8 cellular contexts compared by ENCODE assay signal in genomic region chr5:150066901-150067396, GRCh38.
DNase-seq lines count a peak whose midpoint lies in the region; ATAC-seq and TF ChIP-seq lines count a peak whose summit lies in the region.

No MANE protein-coding gene starts in this region.

- H3K4me3 ChIP-seq in AG10803 (ENCODE audit: low read length), result no peak overlapping the region
- H3K4me3 ChIP-seq in fibroblast of mammary gland (ENCODE audit: control insufficient read depth, low read depth, low read length), result no peak overlapping the region

- ATAC-seq in GM21529 (IDR thresholded peaks at IDR 0.05; ENCODE audit: unreplicated experiment) (peak; percentile 66), HG03521 (IDR thresholded peaks at IDR 0.05; ENCODE audit: unreplicated experiment) (no peak), HG02973 (IDR thresholded peaks at IDR 0.05; ENCODE audit: unreplicated experiment) (no peak)

- peak; percentile 77 for DNase-seq in AG10803 (ENCODE audit: low read depth)
- peak; percentile 31 for DNase-seq in RKO (ENCODE audit: low spot score)
- peak; percentile 85 for DNase-seq in fibroblast of mammary gland (ENCODE audit: low read depth)
- no peak for DNase-seq in NCI-H510A (lab: John Stamatoyannopoulos, UW)
- DNase-seq in D341Med (ENCODE audit: low spot score), result no peak

- TF ChIP-seq CTCF in AG10803 (conservative IDR thresholded peaks at IDR 0.05; ENCODE audit: low read length), result no peak
- TF ChIP-seq CTCF in fibroblast of mammary gland (conservative IDR thresholded peaks at IDR 0.05; ENCODE audit: control insufficient read depth, insufficient read depth, low read depth, low read length), result no peak

Comparison
In these comparisons a context has a peak if more than half of its experiments do, and no peak if none do; other contexts are left out.
1. DNase-seq: peak in AG10803 (single experiment), RKO (single experiment) and fibroblast of mammary gland (single experiment); none in NCI-H510A (single experiment) and D341Med (single experiment).